8 cellular contexts compared by ENCODE assay signal in genomic region chr4:102344520-102344954, GRCh38. TPM values are rescaled to one million over a fixed set of nuclear protein-coding genes. Genes with fewer than 3 reads are reported as not detected.
A peak's percentile ranks its signal among the peaks of the same experiment; 100 is the strongest.
DNase-seq lines count a peak whose midpoint lies in the region; ATAC-seq, FAIRE-seq and TF ChIP-seq lines count a peak whose summit lies in the region.

No MANE protein-coding gene starts in this region.

- no peak for TF ChIP-seq CTCF in K562 (IDR thresholded peaks at IDR 0.05 in 2 of 3, conservative IDR thresholded peaks at IDR 0.05 in 1 of 3; ENCODE audit: insufficient read depth in 2 of 3, low read depth in 1 of 3, low read length in 3 of 3)

- CTCF ChIA-PET in K562 (lab: Yijun Ruan, JAX; ENCODE audit: low intra/inter-chr PET ratio): interaction anchor here (0.9 to 2.1 kb wide), 2 partner anchors 86 kb away, joined by 3 to 16 read pairs; no protein-coding TSS in a partner anchor

- H3K27me3 ChIP-seq in K562 (ENCODE audit: control insufficient read depth in 2 of 2, insufficient read depth in 2 of 2, low read length in 2 of 2): no peaks in the 10 kb centered on the region

- H3K4me1 ChIP-seq in K562 (replicated peaks in 1 of 2; ENCODE audit: control insufficient read depth in 2 of 2, insufficient read depth in 2 of 2, low read length in 2 of 2): peaks cover 22 to 28% of the 10 kb centered on the region in 2 experiments

- no peaks in the 10 kb centered on the region for H3K36me3 ChIP-seq in K562 (ENCODE audit: control insufficient read depth, insufficient read depth, low read length)

- FAIRE-seq in K562 (lab: Jason Lieb, UNC): no peak

- ATAC-seq in GM21447 (IDR thresholded peaks at IDR 0.05; ENCODE audit: unreplicated experiment): peak; percentile 33
- ATAC-seq in K562: peak; percentile 85

- peaks cover 25% of the 10 kb centered on the region; the same call in 2 of the 3 replicates for H3K79me2 ChIP-seq in K562 (ENCODE audit: control insufficient read depth, insufficient read depth, low read length)

- TF ChIP-seq RAD21 in K562 (CRISPR knock-in tag; conservative IDR thresholded peaks at IDR 0.05 in 1 of 2, IDR thresholded peaks at IDR 0.05 in 1 of 2): no peak

- peak overlapping the region; percentile 51 for H3K4me3 ChIP-seq in K562

- no peaks in the 10 kb centered on the region for H4K20me1 ChIP-seq in K562 (replicated peaks; ENCODE audit: control insufficient read depth, insufficient read depth, low read length)

- no peaks in the 10 kb centered on the region for H3K9me3 ChIP-seq in K562 (replicated peaks; ENCODE audit: control insufficient read depth, insufficient read depth, low read depth, low read length)

- peak; percentile 3; the same call in 1 of the 2 replicates for TF ChIP-seq POLR2A in K562 (conservative IDR thresholded peaks at IDR 0.05)

- WGBS in K562 (ENCODE audit: insufficient coverage, low coverage, missing lambda C conversion rate): under 1% methylated on average over 47 of the region's 48 CpGs

- H2AFZ ChIP-seq in K562 (ENCODE audit: low read depth, low read length): peak overlapping the region; percentile 93

- intact Hi-C loops in K562 (cut with micrococcal nuclease): loop anchor here (2.0 to 10.0 kb wide), 2 partner anchors 88 to 670 kb away; partner anchors contain the start of gene SLC9B1

- peak overlapping the region; percentile 90 for H3K4me2 ChIP-seq in K562 (ENCODE audit: insufficient read depth, low read length)

- in situ Hi-C loops in K562 (cut with MboI): no loop called here

- DNase-seq in EL: peak; percentile 51
- peak in 60 of 76 experiments; percentile 30 to 84 (median 67) for DNase-seq in HUDEP-2 (lab: John Stamatoyannopoulos, UW; ENCODE audit: unreplicated experiment in 76 of 76)
- DNase-seq in T-helper 22 cell (ENCODE audit: low read depth): peak; percentile 61
- peak; percentile 66 to 80 (median 68) for DNase-seq in K562 (ENCODE audit: extremely low read depth in 1 of 4, low spot score in 3 of 4)
- DNase-seq in iPS-NIHi11 (ENCODE audit: low spot score): peak; percentile 73
- peak; percentile 55 for DNase-seq in stimulated activated CD4-positive, alpha-beta T cell treated with anti-CD3 and anti-CD28 coated beads, Interleukin-12 subunit alpha, Interleukin-12 subunit beta, amount 100 ng/mL, for 4 hours
- no peak for DNase-seq in NCI-H128 (lab: John Stamatoyannopoulos, UW; ENCODE audit: unreplicated experiment)

- peak overlapping the region; percentile 85 for H3K27ac ChIP-seq in K562 (ENCODE audit: extremely low read depth, low read depth, low read length)

- peak overlapping the region; percentile 80 to 94 for H3K9ac ChIP-seq in K562 (ENCODE audit: insufficient read depth in 1 of 2, low read depth in 2 of 2, low read length in 2 of 2)

- POLR2A ChIA-PET in K562 (lab: Yijun Ruan, JAX): interaction anchor here (0.6 to 1.0 kb wide), 2 partner anchors 11 to 41 kb away, joined by 3 read pairs; no protein-coding TSS in a partner anchor

- BruUV-seq in K562 (replicated peaks; lab: Mats Ljungman, UMichigan): no TSS peak

- H3K9me1 ChIP-seq in K562 (ENCODE audit: control insufficient read depth, insufficient read depth, low read length): no peaks in the 10 kb centered on the region

- no peak for TF ChIP-seq EP300 in K562 (IDR thresholded peaks at IDR 0.05; ENCODE audit: low read length)

TF ChIP-seq in K562, 482 proteins besides CTCF, POLR2A, EP300 and RAD21 (continues in another document):
- TF ChIP-seq KDM5B (IDR thresholded peaks at IDR 0.05; ENCODE audit: insufficient replicate concordance, low read depth, low read length) (peak; percentile 57), MYBL2 (IDR thresholded peaks at IDR 0.05; ENCODE audit: low read depth) (no peak), MYBL2 (CRISPR knock-in tag; IDR thresholded peaks at IDR 0.05; ENCODE audit: borderline replicate concordance) (no peak), CUX1 (CRISPR knock-in tag; IDR thresholded peaks at IDR 0.05) (no peak), ZNF589 (CRISPR knock-in tag; IDR thresholded peaks at IDR 0.05; ENCODE audit: low read depth) (no peak), TAF15 (IDR thresholded peaks at IDR 0.05; ENCODE audit: low read depth, low read length) (no peak), BRCA1 (IDR thresholded peaks at IDR 0.05) (no peak), BRCA1 (CRISPR knock-in tag; IDR thresholded peaks at IDR 0.05) (no peak), CEBPG (CRISPR knock-in tag; IDR thresholded peaks at IDR 0.05) (no peak), CEBPG (tag; conservative IDR thresholded peaks at IDR 0.05 in 1 of 2, IDR thresholded peaks at IDR 0.05 in 1 of 2) (no peak), ARID3B (CRISPR knock-in tag; IDR thresholded peaks at IDR 0.05; ENCODE audit: borderline replicate concordance) (no peak), ETS1 (conservative IDR thresholded peaks at IDR 0.05; ENCODE audit: control insufficient read depth, low read depth, low read length) (no peak; the same call in 1 of the 2 replicates)

RNA-seq across cellular contexts. Expression of gene SLC39A8, which starts 0.7 kb away (rescaled TPM):
- 14.1 and 21.4 TPM in 2 replicates for total RNA-seq in K562 (2011; cell fraction: chromatin; rRNA removed; ENCODE audit: low replicate concordance)
- total RNA-seq in K562 (2011; cell fraction: nucleolus; rRNA removed): 21.0 and 22.1 TPM in 2 replicates
- total RNA-seq in K562 (2011; cell fraction: nucleoplasm; rRNA removed): 26.5 and 37.0 TPM in 2 replicates
- total RNA-seq in K562 (2014; rRNA removed) (23.4 and 25.0 TPM in 2 replicates), K562 (2014; rRNA removed; fragmentation: Illumina TruSeq; extraction: Trizol) (30.3 and 34.8 TPM in 2 replicates), K562 (2015; rRNA removed; fragmentation: Illumina TruSeq; extraction: Trizol) (21.6 and 26.3 TPM in 2 replicates), K562 (2021) (26.1 and 27.0 TPM in 2 replicates)
- polyA plus RNA-seq in K562 (2011; rRNA removed) (19.6 and 26.7 TPM in 2 replicates), K562 (2014; fragmentation: Illumina TruSeq; extraction: Trizol) (17.3 and 21.1 TPM in 2 replicates), K562 (2014; fragmentation: Nextera tagmentation; extraction: Ambion mirVana) (10 to 100 TPM in 1 of 2 experiments, 1 to 10 TPM in 1; 8.2 to 10.1 TPM), K562 (2014; rRNA removed) (14.1 and 15.6 TPM in 2 replicates)
- 11.6 and 14.2 TPM in 2 replicates for polyA plus RNA-seq in K562 (2011; cell fraction: cytosol; rRNA removed)
- polyA plus RNA-seq in K562 (2011; cell fraction: nucleus; rRNA removed): 5.8 and 8.1 TPM in 2 replicates
- 15.9 and 26.6 TPM in 2 replicates for polyA plus RNA-seq in K562 (2012)
- polyA minus RNA-seq in K562 (2011; rRNA and poly(A)+ RNA removed): 33.1 and 39.5 TPM in 2 replicates
- polyA minus RNA-seq in K562 (2011; cell fraction: cytosol; rRNA and poly(A)+ RNA removed): 15.0 and 20.7 TPM in 2 replicates
- polyA minus RNA-seq in K562 (2011; cell fraction: nucleus; rRNA and poly(A)+ RNA removed): 6.6 and 10.2 TPM in 2 replicates
